ENCODE assay signal across 22 cellular contexts in the genomic region with DNA sequence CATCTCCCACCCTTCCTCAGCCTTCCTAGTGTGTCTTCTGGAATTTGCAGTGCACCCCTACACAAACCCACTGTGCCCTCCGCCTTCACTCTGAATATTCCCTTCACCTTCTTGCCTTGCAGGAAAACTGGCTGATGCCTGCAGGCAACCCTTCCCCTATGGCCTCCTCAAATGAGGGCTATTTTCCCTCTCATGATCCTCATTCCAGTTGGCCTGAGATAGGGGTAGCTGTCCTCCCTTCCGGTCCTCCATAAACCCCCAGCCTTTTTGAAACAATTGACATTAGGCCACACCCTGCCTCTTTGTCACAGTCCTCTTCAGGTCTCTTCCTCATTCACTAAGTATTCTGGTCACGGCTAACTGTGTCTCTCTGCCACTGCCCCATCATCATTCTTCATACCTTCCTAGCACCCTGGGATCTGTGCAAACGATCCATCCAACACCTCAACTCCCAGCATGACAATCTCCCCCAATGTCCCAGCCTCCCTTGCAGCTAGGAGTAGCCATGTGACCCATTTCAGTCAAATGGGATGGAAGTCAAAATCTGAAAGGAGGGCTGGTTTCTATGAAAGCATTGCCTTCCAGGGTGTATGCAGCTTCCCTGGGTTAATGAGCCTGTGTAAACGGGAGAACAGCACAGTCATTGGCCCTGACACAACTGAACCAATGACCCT. TPM values are rescaled to one million over a fixed set of nuclear protein-coding genes. Genes with fewer than 3 reads are reported as not detected.
"Had no signal": no experiment of that assay in that cellular context is flagged by ENCODE, and none has a peak within 500 bp of the region (broad histone marks: within the 10 kb centered on the region; RNA-seq: fewer than 3 reads in every experiment).

No MANE protein-coding gene starts in this region.

- H3K27ac Mint-ChIP-seq: endodermal cell; natural killer cell; stimulated activated effector memory CD8-positive, alpha-beta T cell treated with anti-CD3 and anti-CD28 coated beads, Interleukin-12 subunit alpha, Interleukin-12 subunit beta, amount 100 ng/mL, for 72 hours had no signal

- H3K4me1 ChIP-seq: right atrium auricular region, tibial artery, upper lobe of right lung, vagina had no signal

- H3K9me3 ChIP-seq: mucosa of descending colon, ovary, right atrium auricular region, tibial artery, upper lobe of right lung, vagina had no signal

- H3K4me3 ChIP-seq: coronary artery, hepatocyte, lung, mucosa of descending colon, ovary, right atrium auricular region, smooth muscle cell, tibial artery, upper lobe of right lung, vagina had no signal

- H2AFZ ChIP-seq: hepatocyte had no signal

- H3K4me2 ChIP-seq: hepatocyte, smooth muscle cell had no signal

- H3K4me3 Mint-ChIP-seq: endodermal cell; natural killer cell; neural crest cell; stimulated activated effector memory CD8-positive, alpha-beta T cell treated with anti-CD3 and anti-CD28 coated beads, Interleukin-12 subunit alpha, Interleukin-12 subunit beta, amount 100 ng/mL, for 72 hours had no signal

- H3K9me3 Mint-ChIP-seq: natural killer cell; stimulated activated effector memory CD8-positive, alpha-beta T cell treated with anti-CD3 and anti-CD28 coated beads, Interleukin-12 subunit alpha, Interleukin-12 subunit beta, amount 100 ng/mL, for 72 hours had no signal

- H3K36me3 ChIP-seq: ovary, right atrium auricular region, tibial artery, upper lobe of right lung, vagina had no signal

- H3K27ac ChIP-seq: coronary artery, hepatocyte, ovary, right atrium auricular region, tibial artery, upper lobe of right lung, vagina had no signal

- H3K36me3 Mint-ChIP-seq: natural killer cell; stimulated activated effector memory CD8-positive, alpha-beta T cell treated with anti-CD3 and anti-CD28 coated beads, Interleukin-12 subunit alpha, Interleukin-12 subunit beta, amount 100 ng/mL, for 72 hours had no signal

- DNase-seq: effector CD4-positive, alpha-beta T cell; endodermal cell; foreskin melanocyte; left colon; left ventricle myocardium superior; mucosa of descending colon; natural killer cell; ovary; stimulated activated CD4-positive, alpha-beta T cell treated with anti-CD3 and anti-CD28 coated beads, Interleukin-4, amount 100 ng/mL, for 1 hour; stimulated activated CD8-positive, alpha-beta memory T cell treated with anti-CD3 and anti-CD28 coated beads, Interleukin-4, amount 100 ng/mL, for 48 hours; stimulated activated naive CD8-positive, alpha-beta T cell treated with anti-CD3 and anti-CD28 coated beads, Interleukin-15, Interleukin-2, amounts not matched to agents 100 U/mL and 50 U/mL, for 24 hours; tibial artery; upper lobe of right lung had no signal

- H3K27me3 ChIP-seq: hepatocyte, ovary, right atrium auricular region, upper lobe of right lung, vagina had no signal

- H3K79me2 ChIP-seq: hepatocyte had no signal

- H3K4me1 Mint-ChIP-seq: endodermal cell; natural killer cell; stimulated activated effector memory CD8-positive, alpha-beta T cell treated with anti-CD3 and anti-CD28 coated beads, Interleukin-12 subunit alpha, Interleukin-12 subunit beta, amount 100 ng/mL, for 72 hours had no signal

RNA-seq across cellular contexts. Expression of gene TICRR, which starts 8.5 kb away (rescaled TPM):
- total RNA-seq: mesenteric fat pad, right atrium auricular region had no signal
